In genomic region chr15:77418341-77419049, GRCh38 we compare ENCODE assay signal across 8 cellular contexts. TPM values are rescaled to one million over a fixed set of nuclear protein-coding genes. Genes with fewer than 3 reads are reported as not detected.
DNase-seq lines count a peak whose midpoint lies in the region; ATAC-seq and TF ChIP-seq lines count a peak whose summit lies in the region.

No MANE protein-coding gene starts in this region.

- no peaks in the 10 kb centered on the region for H3K27me3 Mint-ChIP-seq in natural killer cell (ENCODE audit: low read depth in 2 of 2)

- H3K27ac Mint-ChIP-seq in natural killer cell: peak overlapping the region; percentile 86 to 98

- H3K27me3 ChIP-seq in BE2C: peaks cover 8% of the 10 kb centered on the region; the same call in 1 of the 2 replicates
- H3K27me3 ChIP-seq in Karpas-422 (ENCODE audit: low read length): no peaks in the 10 kb centered on the region

- H3K9me2 ChIP-seq in Karpas-422 (replicated peaks; ENCODE audit: insufficient read depth, low read length): no peaks in the 10 kb centered on the region

- TF ChIP-seq CTCF in BE2C (IDR thresholded peaks at IDR 0.05; ENCODE audit: low read depth, low read length) (no peak), natural killer cell (IDR thresholded peaks at IDR 0.05) (no peak)

- no peaks in the 10 kb centered on the region for H3K36me3 ChIP-seq in BE2C
- H3K36me3 ChIP-seq in Karpas-422 (ENCODE audit: insufficient read depth, low read length): no peaks in the 10 kb centered on the region

- no peaks in the 10 kb centered on the region for H3K4me1 ChIP-seq in BE2C
- H3K4me1 ChIP-seq in Karpas-422 (ENCODE audit: low read length): peaks cover 16% of the 10 kb centered on the region

- H4K20me1 ChIP-seq in Karpas-422 (ENCODE audit: insufficient read depth, low read depth, low read length): peaks cover 8% of the 10 kb centered on the region; the same call in 1 of the 2 replicates

- H3K9me3 Mint-ChIP-seq in natural killer cell: no peaks in the 10 kb centered on the region

- no peak overlapping the region for H3K9ac ChIP-seq in Karpas-422 (ENCODE audit: low read length)

- intact Hi-C loops in natural killer cell (cut with micrococcal nuclease): no loop called here

- H3K4me2 ChIP-seq in Karpas-422 (ENCODE audit: low read depth, low read length, poor library complexity, severe bottlenecking): peak overlapping the region; percentile 69

- H3K4me1 Mint-ChIP-seq in natural killer cell: peaks cover 31 to 38% of the 10 kb centered on the region in 2 donors

- DNase-seq in BE2C (no peak), Karpas-422 (no peak), dermis microvascular lymphatic vessel endothelial cell (ENCODE audit: low read depth in 2 of 2) (peak; percentile 24 to 48), natural killer cell (no peak), T-helper 9 cell (no peak), nucleus accumbens (lab: John Stamatoyannopoulos, UW) (no peak), GOT3 (lab: John Stamatoyannopoulos, UW) (no peak), amniotic stem cell (lab: John Stamatoyannopoulos, UW) (no peak)

- ATAC-seq in natural killer cell: no peak

- H3K4me3 ChIP-seq in BE2C (ENCODE audit: low read depth, low read length) (peak overlapping the region; percentile 69), Karpas-422 (ENCODE audit: low read length) (peak overlapping the region; percentile 69; the same call in 1 of the 2 replicates)

- H3K27ac ChIP-seq in Karpas-422 (ENCODE audit: low read length): no peak overlapping the region

- H3K79me2 ChIP-seq in Karpas-422 (ENCODE audit: low read length): peaks cover 7% of the 10 kb centered on the region

- no peaks in the 10 kb centered on the region for H3K36me3 Mint-ChIP-seq in natural killer cell

- H2AFZ ChIP-seq in Karpas-422 (ENCODE audit: low read length): no peak overlapping the region

- peak overlapping the region; percentile 98 for H3K4me3 Mint-ChIP-seq in natural killer cell

- H3K9me3 ChIP-seq in BE2C (no peaks in the 10 kb centered on the region), Karpas-422 (ENCODE audit: low read length) (no peaks in the 10 kb centered on the region)

RNA-seq across cellular contexts. Expression of gene PEAK1, which starts 1.4 kb away (rescaled TPM):
- 1.4 TPM for polyA plus RNA-seq in BE2C (2012; ENCODE audit: insufficient read depth, insufficient read length, low read depth)
- total RNA-seq in Karpas-422 (2014; rRNA removed; shearing (Covaris generic); ENCODE audit: low replicate concordance): 1.4 and 2.5 TPM in 2 replicates
- 59.6 and 80.3 TPM in 2 replicates for total RNA-seq in dermis microvascular lymphatic vessel endothelial cell
- 10 to 100 TPM; 59.3 to 73.9 (median 69.1) TPM for total RNA-seq in natural killer cell

RNA-seq across cellular contexts. Expression of gene HMG20A, which starts 2.2 kb away (rescaled TPM):
- 32.0 TPM for polyA plus RNA-seq in BE2C (2012; ENCODE audit: insufficient read depth, insufficient read length, low read depth)
- total RNA-seq in Karpas-422 (2014; rRNA removed; shearing (Covaris generic); ENCODE audit: low replicate concordance): 21.4 and 26.2 TPM in 2 replicates
- total RNA-seq in dermis microvascular lymphatic vessel endothelial cell (28.5 and 36.8 TPM in 2 replicates), natural killer cell (10 to 100 TPM; 48.4 to 71.0 (median 53.9) TPM)

Comparison
In these comparisons a context has a peak if more than half of its experiments do, and no peak if none do; other contexts are left out.
1. DNase-seq: peak in dermis microvascular lymphatic vessel endothelial cell (2 of 2); none in BE2C (single experiment), Karpas-422 (single experiment), natural killer cell (single experiment), T-helper 9 cell (single experiment), nucleus accumbens (0 of 56), GOT3 (single experiment) and amniotic stem cell (single experiment).
2. RNA of gene PEAK1, which starts 1.4 kb away (total RNA-seq): 59.3 to 73.9 TPM in natural killer cell and 59.6 to 80.3 TPM in dermis microvascular lymphatic vessel endothelial cell; 1.4 to 2.5 TPM in Karpas-422; every median in the first group is over 10 times any median in the second.